ENCODE assay signal across 11 cellular contexts in genomic region chr3:141094851-141095545, GRCh38. TPM values are rescaled to one million over a fixed set of nuclear protein-coding genes. Genes with fewer than 3 reads are reported as not detected.
A peak's percentile ranks its signal among the peaks of the same experiment; 100 is the strongest.
DNase-seq lines count a peak whose midpoint lies in the region; ATAC-seq, FAIRE-seq and TF ChIP-seq lines count a peak whose summit lies in the region.
"Had no signal": no experiment of that assay in that cellular context is flagged by ENCODE, and none has a peak within 500 bp of the region (broad histone marks: within the 10 kb centered on the region; RNA-seq: fewer than 3 reads in every experiment).

No MANE protein-coding gene starts in this region.

- no peaks in the 10 kb centered on the region for H3F3A ChIP-seq in GM23248 (ENCODE audit: insufficient read depth)

- H3K4me2 ChIP-seq in GM23248 (ENCODE audit: unreplicated experiment), result peak overlapping the region; percentile 42

- H3K9ac ChIP-seq in GM23248 (peak overlapping the region; percentile 11), adipocyte (ENCODE audit: low read length) (no peak overlapping the region)

- no peak for FAIRE-seq in H54 (lab: Jason Lieb, UNC)

- no peak overlapping the region for H3K27ac ChIP-seq in GM23248
- peak overlapping the region in 3 of 4 donors; percentile 54 to 70 (median 65) for H3K27ac ChIP-seq in gastrocnemius medialis

- H3K79me2 ChIP-seq in GM23248 (ENCODE audit: insufficient read depth), result no peaks in the 10 kb centered on the region

- no peaks in the 10 kb centered on the region for H3K36me3 ChIP-seq in GM23248 (ENCODE audit: low read depth)
- no peaks in the 10 kb centered on the region for H3K36me3 ChIP-seq in adipocyte (ENCODE audit: control insufficient read depth, insufficient read depth, low read length, severe bottlenecking)
- no peaks in the 10 kb centered on the region for H3K36me3 ChIP-seq in gastrocnemius medialis

- H3K9me2 ChIP-seq in GM23248 (ENCODE audit: insufficient read depth), result no peaks in the 10 kb centered on the region

- intact Hi-C loops in left ventricle myocardium superior (cut with micrococcal nuclease) (no loop called here), gastrocnemius medialis (cut with DNase I; ENCODE audit: low total_unique reads) (loop anchor here (1.0 kb wide), 1 partner anchor 44 kb away; the partner anchor contains the start of gene SPSB4)

- in situ Hi-C loops in GM23248 (cut with MboI) (no loop called here), gastrocnemius medialis (cut with MboI; ENCODE audit: low sequenced_read_pairs in 4 of 4) (no loop called here)

- H3K9me3 ChIP-seq in GM23248 (ENCODE audit: low read depth), result no peaks in the 10 kb centered on the region
- H3K9me3 ChIP-seq in adipocyte (ENCODE audit: control insufficient read depth, low read length), result peaks cover 5% of the 10 kb centered on the region
- no peaks in the 10 kb centered on the region for H3K9me3 ChIP-seq in gastrocnemius medialis

- no peaks in the 10 kb centered on the region for H4K20me1 ChIP-seq in GM23248 (ENCODE audit: insufficient read depth)

- DNase-seq in GM23248 (peak; percentile 76), adipocyte (ENCODE audit: low read depth) (peak; percentile 72), left ventricle myocardium superior (peak; percentile 85), gastrocnemius medialis (peak; percentile 47 to 72), NOMO-1 treated with dmso at 0.1 percent for 144 hours (lab: John Stamatoyannopoulos, UW; ENCODE audit: unreplicated experiment) (no peak), H54 (ENCODE audit: insufficient read length, low spot score) (no peak), LoVo (ENCODE audit: low spot score) (no peak)
- DNase-seq: Karpas-422; naive B cell; stimulated activated naive CD4-positive, alpha-beta T cell treated with Interleukin-2 at 50 U/mL for 16 hours had no signal

- H2AFZ ChIP-seq in GM23248, result peak overlapping the region; percentile 26; the same call in 1 of the 2 replicates

- no peak for TF ChIP-seq POLR2A in gastrocnemius medialis (IDR thresholded peaks at IDR 0.05)
- TF ChIP-seq POLR2A in H54 (IDR thresholded peaks at IDR 0.05; ENCODE audit: low read depth, low read length), result no peak

- TF ChIP-seq CTCF in gastrocnemius medialis (IDR thresholded peaks at IDR 0.05 in 4 of 5, conservative IDR thresholded peaks at IDR 0.05 in 1 of 5), result no peak

- H3K27me3 ChIP-seq in GM23248 (replicated peaks; ENCODE audit: insufficient read depth), result peaks cover 23% of the 10 kb centered on the region
- H3K27me3 ChIP-seq in adipocyte (replicated peaks; ENCODE audit: control insufficient read depth, insufficient read depth, low read length), result peaks cover 57% of the 10 kb centered on the region
- H3K27me3 ChIP-seq in gastrocnemius medialis, result no peaks in the 10 kb centered on the region

- 6 to 12% methylated on average over 23 of the region's 23 CpGs for WGBS in GM23248 (ENCODE audit: low coverage in 1 of 2, low lambda C conversion rate in 2 of 2, missing lambda C conversion rate in 2 of 2), 2 experiments

- peak; percentile 87 for ATAC-seq in left ventricle myocardium superior
- peak; percentile 81 to 82 for ATAC-seq in gastrocnemius medialis
- ATAC-seq in HG02610 (IDR thresholded peaks at IDR 0.05; ENCODE audit: unreplicated experiment), result no peak

- no peaks in the 10 kb centered on the region for H3K4me1 ChIP-seq in GM23248 (ENCODE audit: insufficient read depth)
- peaks cover 6% of the 10 kb centered on the region for H3K4me1 ChIP-seq in adipocyte (ENCODE audit: control insufficient read depth, insufficient read depth, low read length)
- peaks cover 18 to 45% of the 10 kb centered on the region in 2 donors for H3K4me1 ChIP-seq in gastrocnemius medialis

- H3K4me3 ChIP-seq in GM23248 (peak overlapping the region; percentile 40; the same call in 1 of the 2 replicates), adipocyte (ENCODE audit: low read length) (peak overlapping the region; percentile 46), gastrocnemius medialis (peak overlapping the region; percentile 35 to 46 (median 42))

RNA-seq across cellular contexts. Expression of gene SPSB4, which starts 43.9 kb away (rescaled TPM):
- total RNA-seq in GM23248 (2014; rRNA removed; shearing (Covaris generic)), result not detected in 2 replicates
- not detected in 2 replicates for polyA plus RNA-seq in GM23248 (2016; fragmentation: Nextera tagmentation; extraction: Ambion mirVana)
- total RNA-seq in left ventricle myocardium superior (5.3 TPM), gastrocnemius medialis (under 1 TPM in 2 of 4 donors, not detected in 2; 0.35 to 0.81 TPM)

Comparison
In these comparisons a context has a peak if more than half of its experiments do, and no peak if none do; other contexts are left out.
1. DNase-seq: peak in GM23248 (single experiment), adipocyte (single experiment), left ventricle myocardium superior (single experiment) and gastrocnemius medialis (2 of 2); none in NOMO-1 treated with dmso at 0.1 percent for 144 hours (single experiment), H54 (single experiment) and LoVo (single experiment).
2. Peak in every context shown above with its lines, with median percentiles within 50 percentile points of each other: H3K4me3 ChIP-seq.